Comparison of ENCODE assay signal across 8 cellular contexts in the genomic region with DNA sequence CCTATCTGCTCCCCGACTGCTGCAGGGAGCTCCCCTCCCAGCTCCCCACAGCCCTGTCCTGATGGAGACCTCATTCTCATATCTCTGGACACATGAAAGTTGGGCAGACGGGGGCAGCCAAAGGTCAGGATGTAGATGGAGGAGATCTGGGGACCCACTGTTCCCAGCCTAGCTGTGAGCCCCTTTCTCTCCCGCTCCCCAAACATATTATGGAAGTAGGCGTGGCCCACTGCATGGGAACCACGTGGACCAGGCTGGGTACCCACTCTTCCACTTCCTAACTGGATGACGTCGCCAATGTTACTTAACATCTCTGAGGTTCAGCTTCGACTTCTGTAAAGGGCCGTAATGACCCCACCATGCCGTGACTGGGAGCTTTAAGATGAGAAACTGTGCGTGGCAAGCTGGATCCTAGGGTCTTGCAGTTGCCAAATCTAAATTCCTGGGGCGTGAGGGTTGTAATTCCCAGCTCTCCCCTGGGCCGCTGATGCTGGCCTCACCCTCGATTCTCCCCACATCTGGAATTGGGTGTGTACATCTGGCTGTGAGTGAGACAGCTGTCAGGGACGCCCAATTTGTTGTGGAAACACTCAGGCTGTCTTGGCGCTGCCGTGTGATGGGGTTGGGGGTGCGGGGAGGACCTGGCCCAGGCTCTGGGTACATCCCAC. TPM values are rescaled to one million over a fixed set of nuclear protein-coding genes. Genes with fewer than 3 reads are reported as not detected.
DNase-seq lines count a peak whose midpoint lies in the region; ATAC-seq and TF ChIP-seq lines count a peak whose summit lies in the region.

No MANE protein-coding gene starts in this region.

- H3K27me3 Mint-ChIP-seq in naive thymus-derived CD4-positive, alpha-beta T cell, result peaks cover 0 to 12% (median 0%) of the 10 kb centered on the region in 5 donors

- no peaks in the 10 kb centered on the region for H3K27me3 ChIP-seq in BJ (ENCODE audit: control insufficient read depth, insufficient read depth, low read length)
- H3K27me3 ChIP-seq in naive thymus-derived CD4-positive, alpha-beta T cell (ENCODE audit: control insufficient read depth in 2 of 2, insufficient read depth in 2 of 2, low read length in 2 of 2), result no peaks in the 10 kb centered on the region

- no peak overlapping the region for H3K27ac ChIP-seq in naive thymus-derived CD4-positive, alpha-beta T cell (ENCODE audit: low read depth, low read length)

- DNase-seq in BJ (ENCODE audit: low read depth) (peak; percentile 98), MV-4-11 (lab: John Stamatoyannopoulos, UW) (peak; percentile 63), dermis blood vessel endothelial cell (peak; percentile 67), iPS-NIHi7 (ENCODE audit: extremely low spot score) (no peak)
- DNase-seq in naive thymus-derived CD4-positive, alpha-beta T cell, result no peak
- no peak for DNase-seq in activated CD4-positive, alpha-beta T cell treated with anti-CD3 and anti-CD28 coated beads, Interleukin-2, amount 50 U/mL, for 4 hours

- H3K36me3 ChIP-seq in BJ (ENCODE audit: control insufficient read depth, insufficient read depth, low read length), result peaks cover 11% of the 10 kb centered on the region
- peaks cover 0 to 6% (median 0%) of the 10 kb centered on the region in 3 experiments for H3K36me3 ChIP-seq in naive thymus-derived CD4-positive, alpha-beta T cell (ENCODE audit: control insufficient read depth in 2 of 3, insufficient read depth in 3 of 3, low read length in 3 of 3)

- peaks cover 0 to 13% (median 5%) of the 10 kb centered on the region in 7 donors for H3K4me1 Mint-ChIP-seq in naive thymus-derived CD4-positive, alpha-beta T cell

- H3K9me3 ChIP-seq in naive thymus-derived CD4-positive, alpha-beta T cell (ENCODE audit: control insufficient read depth in 2 of 3, low read length in 3 of 3), result no peaks in the 10 kb centered on the region

- no peaks in the 10 kb centered on the region for H3K9me3 Mint-ChIP-seq in naive thymus-derived CD4-positive, alpha-beta T cell

- intact Hi-C loops in naive thymus-derived CD4-positive, alpha-beta T cell (cut with micrococcal nuclease), result loop anchor here in 1 of 2 donors (10.0 kb wide), 1 partner anchor 202 kb away; the partner anchor contains the start of genes TM7SF2 and ZNHIT2

- no peak for TF ChIP-seq CTCF in BJ (IDR thresholded peaks at IDR 0.05; ENCODE audit: insufficient read depth, low read depth, low read length)

- H3K27ac Mint-ChIP-seq in naive thymus-derived CD4-positive, alpha-beta T cell, result no peak overlapping the region

- ATAC-seq in naive thymus-derived CD4-positive, alpha-beta T cell, result peak; percentile 18
- ATAC-seq in HG03442 (IDR thresholded peaks at IDR 0.05; ENCODE audit: unreplicated experiment), result no peak
- ATAC-seq in GM21447 (IDR thresholded peaks at IDR 0.05; ENCODE audit: unreplicated experiment), result no peak

- CTCF ChIA-PET in BJ (lab: Yijun Ruan, JAX), result interaction anchor here (0.6 to 6.5 kb wide), 18 partner anchors 9 to 240 kb away, joined by 3 to 273 read pairs (median 6); partner anchors contain the start of genes CAPN1, DPF2 and POLA2
- CTCF ChIA-PET in naive thymus-derived CD4-positive, alpha-beta T cell (lab: Charles Lee), result interaction anchor here (0.5 to 5.1 kb wide), 12 partner anchors 11 to 556 kb away, joined by 3 to 54 read pairs (median 4); partner anchors contain the start of gene DPF2

- no peaks in the 10 kb centered on the region for H3K36me3 Mint-ChIP-seq in naive thymus-derived CD4-positive, alpha-beta T cell

- H3K4me3 Mint-ChIP-seq in naive thymus-derived CD4-positive, alpha-beta T cell, result peak overlapping the region in 8 of 10 donors; percentile 47 to 86 (median 74)

- POLR2A ChIA-PET in BJ (lab: Charles Lee), result interaction anchor here (0.5 to 2.9 kb wide), 5 partner anchors 13 to 65 kb away, joined by 3 to 40 read pairs (median 8); no protein-coding TSS in a partner anchor
- POLR2A ChIA-PET in naive thymus-derived CD4-positive, alpha-beta T cell (lab: Charles Lee), result interaction anchor here (1.0 to 3.0 kb wide), 7 partner anchors 10 to 182 kb away, joined by 3 to 22 read pairs (median 4); partner anchors contain the start of genes DPF2, MALAT1 and POLA2

- peak overlapping the region; percentile 94 for H3K4me3 ChIP-seq in BJ (ENCODE audit: low read depth, low read length)
- H3K4me3 ChIP-seq in naive thymus-derived CD4-positive, alpha-beta T cell (ENCODE audit: low read length), result no peak overlapping the region

- peaks cover 0 to 11% of the 10 kb centered on the region in 2 donors for H3K4me1 ChIP-seq in naive thymus-derived CD4-positive, alpha-beta T cell (ENCODE audit: control insufficient read depth in 2 of 2, insufficient read depth in 2 of 2, low read length in 2 of 2)

RNA-seq across cellular contexts. Expression of gene CDC42EP2, which starts 1.8 kb away (rescaled TPM):
- polyA plus RNA-seq in BJ (2011; rRNA removed), result 11.7 and 23.2 TPM in 2 replicates
- polyA minus RNA-seq in BJ (2011; rRNA and poly(A)+ RNA removed), result 32.1 and 35.5 TPM in 2 replicates
- total RNA-seq in dermis blood vessel endothelial cell, result 11.4 and 12.3 TPM in 2 replicates
- total RNA-seq in naive thymus-derived CD4-positive, alpha-beta T cell, result 1 to 10 TPM in 2 of 5 experiments, under 1 TPM in 3; 0.58 to 1.8 (median 0.89) TPM
- not detected for polyA plus RNA-seq in naive thymus-derived CD4-positive, alpha-beta T cell

RNA-seq across cellular contexts. Expression of gene DPF2, which starts 17.2 kb away (rescaled TPM):
- polyA plus RNA-seq in BJ (2011; rRNA removed), result 29.5 and 45.2 TPM in 2 replicates
- 35.7 and 38.1 TPM in 2 replicates for polyA minus RNA-seq in BJ (2011; rRNA and poly(A)+ RNA removed)
- total RNA-seq in dermis blood vessel endothelial cell, result 32.7 and 60.4 TPM in 2 replicates
- total RNA-seq in naive thymus-derived CD4-positive, alpha-beta T cell, result 10 to 100 TPM; 45.3 to 99.3 (median 88.1) TPM
- polyA plus RNA-seq in naive thymus-derived CD4-positive, alpha-beta T cell, result 10 to 100 TPM; 52.4 to 70.6 TPM

RNA-seq across cellular contexts. Expression of gene TIGD3, which starts 38.1 kb away (rescaled TPM):
- 0.04 and 0.06 TPM in 2 replicates for polyA plus RNA-seq in BJ (2011; rRNA removed)
- 0.14 TPM in 1 of 2 replicates, not detected in the other for polyA minus RNA-seq in BJ (2011; rRNA and poly(A)+ RNA removed)
- 0.17 and 0.23 TPM in 2 replicates for total RNA-seq in dermis blood vessel endothelial cell
- total RNA-seq in naive thymus-derived CD4-positive, alpha-beta T cell, result 1 to 10 TPM in 4 of 5 experiments, under 1 TPM in 1; 0.39 to 2.0 (median 1.6) TPM
- under 1 TPM; 0.45 to 0.75 TPM for polyA plus RNA-seq in naive thymus-derived CD4-positive, alpha-beta T cell

RNA-seq across cellular contexts. Expression of gene POLA2, which starts 54.7 kb away (rescaled TPM):
- polyA plus RNA-seq in BJ (2011; rRNA removed), result 11.8 and 14.5 TPM in 2 replicates
- polyA minus RNA-seq in BJ (2011; rRNA and poly(A)+ RNA removed), result 11.2 and 16.9 TPM in 2 replicates
- 8.2 and 12.1 TPM in 2 replicates for total RNA-seq in dermis blood vessel endothelial cell
- total RNA-seq in naive thymus-derived CD4-positive, alpha-beta T cell, result 10 to 100 TPM; 13.4 to 51.6 (median 27.8) TPM
- 10 to 100 TPM in 1 of 2 donors, 1 to 10 TPM in 1; 9.0 to 12.9 TPM for polyA plus RNA-seq in naive thymus-derived CD4-positive, alpha-beta T cell

Comparison
In these comparisons a context has a peak if more than half of its experiments do, and no peak if none do; other contexts are left out.
1. DNase-seq: peak in BJ (single experiment), MV-4-11 (single experiment) and dermis blood vessel endothelial cell (single experiment); none in naive thymus-derived CD4-positive, alpha-beta T cell (0 of 9), iPS-NIHi7 (single experiment) and activated CD4-positive, alpha-beta T cell treated with anti-CD3 and anti-CD28 coated beads, Interleukin-2, amount 50 U/mL, for 4 hours (0 of 2).